16 cellular contexts compared by ENCODE assay signal in the genomic region with DNA sequence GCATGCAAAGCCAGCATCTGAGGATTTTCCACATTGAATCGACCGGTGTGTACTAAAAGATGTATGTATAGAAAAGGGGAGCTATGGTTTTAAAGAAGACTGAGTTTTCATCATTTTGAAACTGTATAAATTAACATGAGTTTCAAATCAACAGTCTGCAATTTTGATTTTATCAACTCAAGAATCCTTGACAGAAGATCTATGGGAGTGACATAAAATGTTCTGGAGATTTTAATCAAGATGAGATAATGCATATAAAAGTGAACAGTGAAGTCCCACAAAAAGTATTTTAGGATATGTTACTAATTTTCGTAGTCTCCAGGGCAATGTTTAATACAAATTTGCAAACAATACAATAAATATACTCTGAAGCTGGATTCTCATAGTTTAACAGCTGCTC. TPM values are rescaled to one million over a fixed set of nuclear protein-coding genes. Genes with fewer than 3 reads are reported as not detected.
DNase-seq lines count a peak whose midpoint lies in the region; ATAC-seq and TF ChIP-seq lines count a peak whose summit lies in the region.
"Had no signal": no experiment of that assay in that cellular context is flagged by ENCODE, and none has a peak within 500 bp of the region (broad histone marks: within the 10 kb centered on the region; RNA-seq: fewer than 3 reads in every experiment).

No MANE protein-coding gene starts in this region.

- H3K27me3 ChIP-seq in CD4-positive, alpha-beta T cell (ENCODE audit: control insufficient read depth, insufficient read depth, low read length) = no peaks in the 10 kb centered on the region
- no peaks in the 10 kb centered on the region; the same call in 1 of the 2 replicates for H3K27me3 ChIP-seq in OCI-LY3 (ENCODE audit: low read depth, low read length)
- no peaks in the 10 kb centered on the region for H3K27me3 ChIP-seq in CD4-positive, alpha-beta memory T cell (ENCODE audit: insufficient read depth, low read length)

- H3K27ac ChIP-seq in CD4-positive, alpha-beta T cell (ENCODE audit: low read depth, low read length) = no peak overlapping the region
- no peak overlapping the region for H3K27ac ChIP-seq in OCI-LY3 (ENCODE audit: low read length)
- H3K27ac ChIP-seq in CD4-positive, alpha-beta memory T cell (ENCODE audit: low read depth, low read length) = no peak overlapping the region
- H3K27ac ChIP-seq: PC-9, RWPE1 had no signal

- H2AFZ ChIP-seq in OCI-LY3 (ENCODE audit: low read depth, low read length) = no peak overlapping the region
- H2AFZ ChIP-seq: PC-9 had no signal

- peaks cover 5% of the 10 kb centered on the region for H3K9me3 Mint-ChIP-seq in activated CD4-positive, alpha-beta T cell treated with anti-CD3 and anti-CD28 coated beads, Interleukin-2, amount 10 ng/mL, durations not matched to agents 24 days and 14 days
- H3K9me3 Mint-ChIP-seq in CD4-positive, alpha-beta T cell = no peaks in the 10 kb centered on the region
- no peaks in the 10 kb centered on the region for H3K9me3 Mint-ChIP-seq in activated naive CD8-positive, alpha-beta T cell treated with anti-CD3 and anti-CD28 coated beads for 36 hours
- peaks cover 0 to 1% (median 0%) of the 10 kb centered on the region in 8 donors for H3K9me3 Mint-ChIP-seq in CD4-positive, alpha-beta memory T cell
- H3K9me3 Mint-ChIP-seq in osteocyte (ENCODE audit: unreplicated experiment) = no peaks in the 10 kb centered on the region

- no peak overlapping the region for H3K4me3 ChIP-seq in OCI-LY3 (ENCODE audit: low read length)
- H3K4me3 ChIP-seq in CD4-positive, alpha-beta memory T cell (ENCODE audit: low read length in 2 of 2) = no peak overlapping the region
- H3K4me3 ChIP-seq: PC-9 had no signal

- intact Hi-C loops in activated CD4-positive, alpha-beta T cell treated with anti-CD3 and anti-CD28 coated beads, Interleukin-2, amount 10 ng/mL, durations not matched to agents 24 days and 14 days (cut with micrococcal nuclease) = loop anchor here (1.0 to 5.0 kb wide), 3 partner anchors 58 to 641 kb away; no protein-coding TSS in a partner anchor
- intact Hi-C loops in CD4-positive, alpha-beta T cell (cut with DNase I, micrococcal nuclease) = no loop called here
- intact Hi-C loops in CD4-positive, alpha-beta memory T cell (cut with micrococcal nuclease) = loop anchor here (2.0 kb wide), 1 partner anchor 25 kb away; a partner anchor contains a TSS

- ATAC-seq in CD4-positive, alpha-beta T cell (ENCODE audit: poor library complexity) = no peak

- H3K27me3 Mint-ChIP-seq in activated CD4-positive, alpha-beta T cell treated with anti-CD3 and anti-CD28 coated beads, Interleukin-2, amount 10 ng/mL, durations not matched to agents 24 days and 14 days = peaks cover 3% of the 10 kb centered on the region
- no peaks in the 10 kb centered on the region for H3K27me3 Mint-ChIP-seq in CD4-positive, alpha-beta T cell
- no peaks in the 10 kb centered on the region for H3K27me3 Mint-ChIP-seq in activated naive CD8-positive, alpha-beta T cell treated with anti-CD3 and anti-CD28 coated beads for 36 hours
- peaks cover 0 to 1% of the 10 kb centered on the region in 2 donors for H3K27me3 Mint-ChIP-seq in CD4-positive, alpha-beta memory T cell
- peaks cover 11% of the 10 kb centered on the region for H3K27me3 Mint-ChIP-seq in osteocyte (ENCODE audit: unreplicated experiment)

- peak overlapping the region; percentile 58 for H3K4me2 ChIP-seq in OCI-LY3 (ENCODE audit: low read length)
- H3K4me2 ChIP-seq: PC-9 had no signal

- H3K4me1 Mint-ChIP-seq in activated CD4-positive, alpha-beta T cell treated with anti-CD3 and anti-CD28 coated beads, Interleukin-2, amount 10 ng/mL, durations not matched to agents 24 days and 14 days = peaks cover 36% of the 10 kb centered on the region
- H3K4me1 Mint-ChIP-seq in CD4-positive, alpha-beta T cell (ENCODE audit: low read depth) = peaks cover 68% of the 10 kb centered on the region
- peaks cover 42% of the 10 kb centered on the region for H3K4me1 Mint-ChIP-seq in activated naive CD8-positive, alpha-beta T cell treated with anti-CD3 and anti-CD28 coated beads for 36 hours
- H3K4me1 Mint-ChIP-seq in CD4-positive, alpha-beta memory T cell = peaks cover 21 to 34% (median 32%) of the 10 kb centered on the region in 4 donors
- peaks cover 45% of the 10 kb centered on the region for H3K4me1 Mint-ChIP-seq in osteocyte (ENCODE audit: unreplicated experiment)
- H3K4me1 Mint-ChIP-seq: B cell had no signal

- H3K36me3 Mint-ChIP-seq in activated CD4-positive, alpha-beta T cell treated with anti-CD3 and anti-CD28 coated beads, Interleukin-2, amount 10 ng/mL, durations not matched to agents 24 days and 14 days (ENCODE audit: low read depth) = peaks cover 2% of the 10 kb centered on the region
- no peaks in the 10 kb centered on the region for H3K36me3 Mint-ChIP-seq in CD4-positive, alpha-beta T cell (ENCODE audit: low read depth)
- no peaks in the 10 kb centered on the region for H3K36me3 Mint-ChIP-seq in activated naive CD8-positive, alpha-beta T cell treated with anti-CD3 and anti-CD28 coated beads for 36 hours
- no peaks in the 10 kb centered on the region for H3K36me3 Mint-ChIP-seq in CD4-positive, alpha-beta memory T cell
- H3K36me3 Mint-ChIP-seq in osteocyte (ENCODE audit: unreplicated experiment) = no peaks in the 10 kb centered on the region

- no peaks in the 10 kb centered on the region for H3K9me3 ChIP-seq in CD4-positive, alpha-beta T cell (ENCODE audit: control insufficient read depth, low read length)
- H3K9me3 ChIP-seq in OCI-LY3 (ENCODE audit: insufficient read depth, low read length) = no peaks in the 10 kb centered on the region
- H3K9me3 ChIP-seq in CD4-positive, alpha-beta memory T cell (ENCODE audit: control insufficient read depth in 1 of 2, low read length in 2 of 2) = no peaks in the 10 kb centered on the region

- no peak for DNase-seq in activated CD4-positive, alpha-beta T cell treated with anti-CD3 and anti-CD28 coated beads, Interleukin-2, amount 10 ng/mL, durations not matched to agents 24 days and 14 days
- no peak for DNase-seq in activated CD4-positive, alpha-beta T cell treated with anti-CD3 and anti-CD28 coated beads for 48 hours
- DNase-seq in CD4-positive, alpha-beta T cell = no peak
- no peak for DNase-seq in activated naive CD8-positive, alpha-beta T cell treated with anti-CD3 and anti-CD28 coated beads for 36 hours
- no peak for DNase-seq in CD4-positive, alpha-beta memory T cell
- DNase-seq in osteocyte (ENCODE audit: extremely low spot score, unreplicated experiment) (no peak), NCI-H524 (lab: John Stamatoyannopoulos, UW) (no peak)
- DNase-seq: Calu3, EL, NCI-H1694 treated with DMSO at 0.1 percent for 48 hours, NCI-H774, PC-9, SIG-M5 had no signal

- CTCF ChIA-PET in CD4-positive, alpha-beta T cell (lab: Charles Lee) = no interaction called here
- CTCF ChIA-PET in CD4-positive, alpha-beta memory T cell (lab: Charles Lee; ENCODE audit: partially characterized antibody) = interaction anchor here (1.3 kb wide), 1 partner anchor 327 kb away, joined by 3 read pairs; no protein-coding TSS in a partner anchor

- H3K9ac ChIP-seq in OCI-LY3 (ENCODE audit: low read length) = no peak overlapping the region

- H3K4me3 Mint-ChIP-seq in activated CD4-positive, alpha-beta T cell treated with anti-CD3 and anti-CD28 coated beads, Interleukin-2, amount 10 ng/mL, durations not matched to agents 24 days and 14 days = peak overlapping the region; percentile 20
- peak overlapping the region; percentile 2 for H3K4me3 Mint-ChIP-seq in CD4-positive, alpha-beta T cell
- H3K4me3 Mint-ChIP-seq in activated naive CD8-positive, alpha-beta T cell treated with anti-CD3 and anti-CD28 coated beads for 36 hours = peak overlapping the region; percentile 1
- H3K4me3 Mint-ChIP-seq in CD4-positive, alpha-beta memory T cell = peak overlapping the region in 1 of 8 donors; percentile 85
- no peak overlapping the region for H3K4me3 Mint-ChIP-seq in osteocyte (ENCODE audit: unreplicated experiment)
- H3K4me3 Mint-ChIP-seq: B cell had no signal

- H3K79me2 ChIP-seq in OCI-LY3 (ENCODE audit: low read length) = no peaks in the 10 kb centered on the region

- POLR2A ChIA-PET in CD4-positive, alpha-beta T cell (lab: Charles Lee) = interaction anchor here (0.9 to 1.2 kb wide), 6 partner anchors 11 to 57 kb away, joined by 3 to 10 read pairs (median 4); no protein-coding TSS in a partner anchor
- POLR2A ChIA-PET in CD4-positive, alpha-beta memory T cell (lab: Charles Lee; ENCODE audit: partially characterized antibody) = interaction anchor here (1.0 to 1.6 kb wide), 2 partner anchors 19 to 58 kb away, joined by 4 to 5 read pairs; no protein-coding TSS in a partner anchor

- peaks cover 24% of the 10 kb centered on the region for H3K4me1 ChIP-seq in OCI-LY3 (ENCODE audit: low read length)
- H3K4me1 ChIP-seq in CD4-positive, alpha-beta memory T cell (ENCODE audit: insufficient read depth, low read length) = peaks cover 34% of the 10 kb centered on the region

- H4K20me1 ChIP-seq in OCI-LY3 (ENCODE audit: insufficient read depth, low read length) = no peaks in the 10 kb centered on the region

- TF ChIP-seq CTCF in CD4-positive, alpha-beta T cell (IDR thresholded peaks at IDR 0.05) = no peak
- no peak for TF ChIP-seq CTCF in OCI-LY3 (IDR thresholded peaks at IDR 0.05; ENCODE audit: low read depth, low read length)
- TF ChIP-seq CTCF in osteocyte (IDR thresholded peaks at IDR 0.05) = no peak

- H3K36me3 ChIP-seq in OCI-LY3 (replicated peaks; ENCODE audit: low read depth, low read length) = no peaks in the 10 kb centered on the region
- H3K36me3 ChIP-seq in CD4-positive, alpha-beta memory T cell (ENCODE audit: insufficient read depth, low read length) = no peaks in the 10 kb centered on the region

- peak overlapping the region; percentile 76 for H3K27ac Mint-ChIP-seq in activated CD4-positive, alpha-beta T cell treated with anti-CD3 and anti-CD28 coated beads, Interleukin-2, amount 10 ng/mL, durations not matched to agents 24 days and 14 days
- H3K27ac Mint-ChIP-seq in CD4-positive, alpha-beta T cell = peak overlapping the region; percentile 78
- H3K27ac Mint-ChIP-seq in activated naive CD8-positive, alpha-beta T cell treated with anti-CD3 and anti-CD28 coated beads for 36 hours = peak overlapping the region; percentile 32
- peak overlapping the region in 3 of 7 donors; percentile 5 to 55 (median 13) for H3K27ac Mint-ChIP-seq in CD4-positive, alpha-beta memory T cell
- H3K27ac Mint-ChIP-seq in osteocyte (ENCODE audit: unreplicated experiment) = no peak overlapping the region
- H3K27ac Mint-ChIP-seq: B cell had no signal

RNA-seq across cellular contexts. Expression of a gene that starts 24.0 kb away (rescaled TPM):
- 25.3 and 26.3 TPM in 2 replicates for total RNA-seq in activated CD4-positive, alpha-beta T cell treated with anti-CD3 and anti-CD28 coated beads, Interleukin-2, amount 10 ng/mL, durations not matched to agents 24 days and 14 days
- total RNA-seq in CD4-positive, alpha-beta T cell = 10 to 100 TPM; 16.9 to 17.9 TPM
- total RNA-seq in activated naive CD8-positive, alpha-beta T cell treated with anti-CD3 and anti-CD28 coated beads for 36 hours = 10 to 100 TPM; 20.6 to 21.3 TPM
- total RNA-seq in CD4-positive, alpha-beta memory T cell = 10 to 100 TPM; 10.1 to 11.3 TPM
- polyA plus RNA-seq in CD4-positive, alpha-beta memory T cell = 1 to 10 TPM; 5.1 TPM
- total RNA-seq in osteocyte = 29.8 and 30.9 TPM in 2 replicates

Comparison
In these comparisons a context has a peak if more than half of its experiments do, and no peak if none do; other contexts are left out.
1. intact Hi-C loops: an anchor here in activated CD4-positive, alpha-beta T cell treated with anti-CD3 and anti-CD28 coated beads, Interleukin-2, amount 10 ng/mL, durations not matched to agents 24 days and 14 days (1.0 to 5.0 kb wide) and CD4-positive, alpha-beta memory T cell (2.0 kb wide); none called in CD4-positive, alpha-beta T cell.